ENCODE assay signal across 20 cellular contexts in genomic region chr11:61114913-61115312, GRCh38. TPM values are rescaled to one million over a fixed set of nuclear protein-coding genes. Genes with fewer than 3 reads are reported as not detected.
DNase-seq lines count a peak whose midpoint lies in the region; ATAC-seq and TF ChIP-seq lines count a peak whose summit lies in the region.
"Had no signal": no experiment of that assay in that cellular context is flagged by ENCODE, and none has a peak within 500 bp of the region (broad histone marks: within the 10 kb centered on the region; RNA-seq: fewer than 3 reads in every experiment).

No MANE protein-coding gene starts in this region.

- H3K4me3 ChIP-seq in CD8-positive, alpha-beta memory T cell (ENCODE audit: low read length): no peak overlapping the region
- no peak overlapping the region for H3K4me3 ChIP-seq in neural progenitor cell
- H3K4me3 ChIP-seq: SJCRH30 had no signal

- H3K9me3 ChIP-seq in CD8-positive, alpha-beta memory T cell (ENCODE audit: low read length): no peaks in the 10 kb centered on the region
- H3K9me3 ChIP-seq in neural progenitor cell (ENCODE audit: low read depth): no peaks in the 10 kb centered on the region
- H3K9me3 ChIP-seq: SJCRH30 had no signal

- no peak overlapping the region for H3K4me3 Mint-ChIP-seq in activated CD8-positive, alpha-beta memory T cell treated with anti-CD3 and anti-CD28 coated beads, Interleukin-2, amount 10 ng/mL, durations not matched to agents 7 days and 5 days
- H3K4me3 Mint-ChIP-seq in CD8-positive, alpha-beta memory T cell: peak overlapping the region in 4 of 7 donors; percentile 15 to 34 (median 27)
- H3K4me3 Mint-ChIP-seq in activated T-helper 2 cell treated with anti-CD3 and anti-CD28 coated beads, Interferon-gamma antibody, Interleukin-2, Interleukin-4, amounts not matched to agents 10 μg/mL and 5 μg/mL and 100 μg/mL, durations not matched to agents 14 hours and 24 hours and 36 hours (ENCODE audit: low read depth): peak overlapping the region; percentile 28
- H3K4me3 Mint-ChIP-seq in neural progenitor cell: no peak overlapping the region
- H3K4me3 Mint-ChIP-seq: activated B cell treated with CpG ODN at 0.5 μM for 24 hours had no signal

- intact Hi-C loops in activated T-helper 2 cell treated with anti-CD3 and anti-CD28 coated beads, Interferon-gamma antibody, Interleukin-2, Interleukin-4, amounts not matched to agents 10 μg/mL and 5 μg/mL and 100 μg/mL, durations not matched to agents 14 hours and 24 hours and 36 hours (cut with micrococcal nuclease): loop anchor here (2.0 to 5.0 kb wide), 2 partner anchors 14 to 203 kb away; partner anchors contain the start of gene TMEM109

- H3K36me3 ChIP-seq in CD8-positive, alpha-beta memory T cell (ENCODE audit: insufficient read depth, low read length): peaks cover 41% of the 10 kb centered on the region
- no peaks in the 10 kb centered on the region for H3K36me3 ChIP-seq in neural progenitor cell
- H3K36me3 ChIP-seq: SJCRH30 had no signal

- H3K79me2 ChIP-seq in neural progenitor cell (ENCODE audit: low read depth): no peaks in the 10 kb centered on the region

- H3K27ac Mint-ChIP-seq in activated CD8-positive, alpha-beta memory T cell treated with anti-CD3 and anti-CD28 coated beads, Interleukin-2, amount 10 ng/mL, durations not matched to agents 7 days and 5 days: peak overlapping the region; percentile 9
- peak overlapping the region; percentile 36 to 84 (median 66) for H3K27ac Mint-ChIP-seq in CD8-positive, alpha-beta memory T cell
- peak overlapping the region; percentile 95 for H3K27ac Mint-ChIP-seq in activated T-helper 2 cell treated with anti-CD3 and anti-CD28 coated beads, Interferon-gamma antibody, Interleukin-2, Interleukin-4, amounts not matched to agents 10 μg/mL and 5 μg/mL and 100 μg/mL, durations not matched to agents 14 hours and 24 hours and 36 hours
- peak overlapping the region; percentile 10 for H3K27ac Mint-ChIP-seq in neural progenitor cell
- H3K27ac Mint-ChIP-seq: activated B cell treated with CpG ODN at 0.5 μM for 24 hours, progenitor cell of endocrine pancreas had no signal

- peaks cover 66% of the 10 kb centered on the region for H3K36me3 Mint-ChIP-seq in activated CD8-positive, alpha-beta memory T cell treated with anti-CD3 and anti-CD28 coated beads, Interleukin-2, amount 10 ng/mL, durations not matched to agents 7 days and 5 days
- peaks cover 18 to 83% (median 18%) of the 10 kb centered on the region in 3 donors for H3K36me3 Mint-ChIP-seq in CD8-positive, alpha-beta memory T cell
- H3K36me3 Mint-ChIP-seq in activated T-helper 2 cell treated with anti-CD3 and anti-CD28 coated beads, Interferon-gamma antibody, Interleukin-2, Interleukin-4, amounts not matched to agents 10 μg/mL and 5 μg/mL and 100 μg/mL, durations not matched to agents 14 hours and 24 hours and 36 hours (ENCODE audit: low read depth): peaks cover 93% of the 10 kb centered on the region
- no peaks in the 10 kb centered on the region for H3K36me3 Mint-ChIP-seq in neural progenitor cell

- H3K27ac ChIP-seq in CD8-positive, alpha-beta memory T cell (ENCODE audit: low read depth, low read length): no peak overlapping the region
- H3K27ac ChIP-seq in neural progenitor cell: no peak overlapping the region
- H3K27ac ChIP-seq: SJCRH30 had no signal

- H2AFZ ChIP-seq in neural progenitor cell (replicated peaks): no peak overlapping the region

- peaks cover 87% of the 10 kb centered on the region for H3K4me1 ChIP-seq in CD8-positive, alpha-beta memory T cell (ENCODE audit: insufficient read depth, low read length)
- no peaks in the 10 kb centered on the region for H3K4me1 ChIP-seq in neural progenitor cell
- H3K4me1 ChIP-seq: SJCRH30 had no signal

- CTCF ChIA-PET in activated CD8-positive, alpha-beta memory T cell treated with anti-CD3 and anti-CD28 coated beads, Interleukin-2, amount 10 ng/mL, durations not matched to agents 7 days and 5 days (lab: Charles Lee): interaction anchor here (1.2 to 6.5 kb wide), 4 partner anchors 15 to 72 kb away, joined by 3 to 45 read pairs (median 5); no protein-coding TSS in a partner anchor
- CTCF ChIA-PET in CD8-positive, alpha-beta memory T cell (lab: Charles Lee): interaction anchor here (1.6 to 4.2 kb wide), 3 partner anchors 14 to 116 kb away, joined by 3 to 18 read pairs (median 7); no protein-coding TSS in a partner anchor

- H4K20me1 ChIP-seq in neural progenitor cell (ENCODE audit: low read depth): no peaks in the 10 kb centered on the region

- H3K4me1 Mint-ChIP-seq in activated CD8-positive, alpha-beta memory T cell treated with anti-CD3 and anti-CD28 coated beads, Interleukin-2, amount 10 ng/mL, durations not matched to agents 7 days and 5 days: peaks cover 77% of the 10 kb centered on the region
- H3K4me1 Mint-ChIP-seq in CD8-positive, alpha-beta memory T cell: peaks cover 64 to 86% (median 86%) of the 10 kb centered on the region in 3 donors
- H3K4me1 Mint-ChIP-seq in activated T-helper 2 cell treated with anti-CD3 and anti-CD28 coated beads, Interferon-gamma antibody, Interleukin-2, Interleukin-4, amounts not matched to agents 10 μg/mL and 5 μg/mL and 100 μg/mL, durations not matched to agents 14 hours and 24 hours and 36 hours (ENCODE audit: low read depth): peaks cover 85% of the 10 kb centered on the region
- H3K4me1 Mint-ChIP-seq in neural progenitor cell: peaks cover 5% of the 10 kb centered on the region

- no peaks in the 10 kb centered on the region for H3F3A ChIP-seq in neural progenitor cell (ENCODE audit: low read depth)

- H3K9me3 Mint-ChIP-seq in activated CD8-positive, alpha-beta memory T cell treated with anti-CD3 and anti-CD28 coated beads, Interleukin-2, amount 10 ng/mL, durations not matched to agents 7 days and 5 days (ENCODE audit: low read depth): peaks cover 3% of the 10 kb centered on the region
- H3K9me3 Mint-ChIP-seq in CD8-positive, alpha-beta memory T cell: no peaks in the 10 kb centered on the region
- peaks cover 5% of the 10 kb centered on the region for H3K9me3 Mint-ChIP-seq in activated T-helper 2 cell treated with anti-CD3 and anti-CD28 coated beads, Interferon-gamma antibody, Interleukin-2, Interleukin-4, amounts not matched to agents 10 μg/mL and 5 μg/mL and 100 μg/mL, durations not matched to agents 14 hours and 24 hours and 36 hours
- no peaks in the 10 kb centered on the region for H3K9me3 Mint-ChIP-seq in neural progenitor cell
- H3K9me3 Mint-ChIP-seq: activated B cell treated with CpG ODN at 0.5 μM for 24 hours had no signal

- DNase-seq in activated CD8-positive, alpha-beta memory T cell treated with anti-CD3 and anti-CD28 coated beads, Interleukin-2, amount 10 ng/mL, durations not matched to agents 7 days and 5 days: no peak
- DNase-seq in activated CD8-positive, alpha-beta memory T cell treated with anti-CD3 and anti-CD28 coated beads, Interleukin-2, amount 50 U/mL, for 48 hours: no peak
- DNase-seq in CD8-positive, alpha-beta memory T cell: no peak
- no peak for DNase-seq in activated T-helper 2 cell treated with anti-CD3 and anti-CD28 coated beads, Interferon-gamma antibody, Interleukin-2, Interleukin-4, amounts not matched to agents 10 μg/mL and 5 μg/mL and 100 μg/mL, durations not matched to agents 14 hours and 24 hours and 36 hours (ENCODE audit: low spot score)
- no peak for DNase-seq in neural progenitor cell (ENCODE audit: low spot score)
- DNase-seq in NCI-H2171 treated with DMSO at 0.1 percent for 48 hours (lab: John Stamatoyannopoulos, UW): no peak
- DNase-seq in AG08395 (ENCODE audit: low spot score): no peak
- DNase-seq: activated B cell treated with CpG ODN at 0.5 μM for 24 hours; cerebellar nuclear complex; left colon; MM.1S; NCI-H146; NCI-H748 treated with DMSO at 0.1 percent for 48 hours; SJCRH30; stimulated activated CD4-positive, alpha-beta T cell treated with anti-CD3 and anti-CD28 coated beads, Interleukin-2, amount 100 ng/mL, for 48 hours; T-helper 9 cell had no signal

- no peak for TF ChIP-seq CTCF in neural progenitor cell (IDR thresholded peaks at IDR 0.05)

- no peak overlapping the region for H3K9ac ChIP-seq in neural progenitor cell

- no peaks in the 10 kb centered on the region for H3K27me3 Mint-ChIP-seq in activated CD8-positive, alpha-beta memory T cell treated with anti-CD3 and anti-CD28 coated beads, Interleukin-2, amount 10 ng/mL, durations not matched to agents 7 days and 5 days
- peaks cover 0 to 1% of the 10 kb centered on the region in 2 donors for H3K27me3 Mint-ChIP-seq in CD8-positive, alpha-beta memory T cell
- H3K27me3 Mint-ChIP-seq in activated T-helper 2 cell treated with anti-CD3 and anti-CD28 coated beads, Interferon-gamma antibody, Interleukin-2, Interleukin-4, amounts not matched to agents 10 μg/mL and 5 μg/mL and 100 μg/mL, durations not matched to agents 14 hours and 24 hours and 36 hours (ENCODE audit: low read depth): no peaks in the 10 kb centered on the region
- peaks cover 9% of the 10 kb centered on the region for H3K27me3 Mint-ChIP-seq in neural progenitor cell (ENCODE audit: insufficient read depth, low read depth)
- H3K27me3 Mint-ChIP-seq: activated B cell treated with CpG ODN at 0.5 μM for 24 hours had no signal

- no peak for ATAC-seq in activated CD8-positive, alpha-beta memory T cell treated with anti-CD3 and anti-CD28 coated beads, Interleukin-2, amount 10 ng/mL, durations not matched to agents 7 days and 5 days
- ATAC-seq in HG02763 (IDR thresholded peaks at IDR 0.05; ENCODE audit: unreplicated experiment): no peak
- ATAC-seq: left colon had no signal

- H3K4me2 ChIP-seq in neural progenitor cell: no peak overlapping the region

- POLR2A ChIA-PET in CD8-positive, alpha-beta memory T cell (lab: Charles Lee): interaction anchor here (0.5 to 1.0 kb wide), 3 partner anchors 12 to 201 kb away, joined by 3 read pairs; partner anchors contain the start of genes CD5 and TMEM109

- no peaks in the 10 kb centered on the region for H3K27me3 ChIP-seq in CD8-positive, alpha-beta memory T cell (ENCODE audit: insufficient read depth, low read length, poor library complexity, severe bottlenecking)
- no peaks in the 10 kb centered on the region for H3K27me3 ChIP-seq in neural progenitor cell
- H3K27me3 ChIP-seq: SJCRH30 had no signal

RNA-seq across cellular contexts. Expression of gene CD5, which starts 12.6 kb away (rescaled TPM):
- 100 to 1,000 TPM; 134 to 152 TPM for total RNA-seq in activated CD8-positive, alpha-beta memory T cell treated with anti-CD3 and anti-CD28 coated beads, Interleukin-2, amount 10 ng/mL, durations not matched to agents 7 days and 5 days
- 100 to 1,000 TPM; 169 to 175 TPM for total RNA-seq in CD8-positive, alpha-beta memory T cell
- polyA plus RNA-seq in CD8-positive, alpha-beta memory T cell: 156 TPM
- total RNA-seq in activated T-helper 2 cell treated with anti-CD3 and anti-CD28 coated beads, Interferon-gamma antibody, Interleukin-2, Interleukin-4, amounts not matched to agents 10 μg/mL and 5 μg/mL and 100 μg/mL, durations not matched to agents 14 hours and 24 hours and 36 hours: 395 and 399 TPM in 2 replicates
- total RNA-seq in neural progenitor cell (ENCODE audit: low replicate concordance): not detected in 2 replicates
- total RNA-seq: astrocyte, progenitor cell of endocrine pancreas had no signal
- polyA plus RNA-seq: neural cell had no signal

RNA-seq across cellular contexts. Expression of gene VPS37C, which starts 46.3 kb away (rescaled TPM):
- 1 to 10 TPM; 5.4 to 5.6 TPM for total RNA-seq in activated CD8-positive, alpha-beta memory T cell treated with anti-CD3 and anti-CD28 coated beads, Interleukin-2, amount 10 ng/mL, durations not matched to agents 7 days and 5 days
- 10 to 100 TPM in 1 of 2 experiments, 1 to 10 TPM in 1; 8.4 to 10.3 TPM for total RNA-seq in CD8-positive, alpha-beta memory T cell
- polyA plus RNA-seq in CD8-positive, alpha-beta memory T cell: 1.3 TPM
- 10.6 and 12.5 TPM in 2 replicates for total RNA-seq in activated T-helper 2 cell treated with anti-CD3 and anti-CD28 coated beads, Interferon-gamma antibody, Interleukin-2, Interleukin-4, amounts not matched to agents 10 μg/mL and 5 μg/mL and 100 μg/mL, durations not matched to agents 14 hours and 24 hours and 36 hours
- 9.9 and 19.9 TPM in 2 replicates for total RNA-seq in neural progenitor cell (ENCODE audit: low replicate concordance)

Comparison
In these comparisons a context has a peak if more than half of its experiments do, and no peak if none do; other contexts are left out.
1. H3K27ac Mint-ChIP-seq: peak in every context shown above with its lines; median percentile 95 in activated T-helper 2 cell treated with anti-CD3 and anti-CD28 coated beads, Interferon-gamma antibody, Interleukin-2, Interleukin-4, amounts not matched to agents 10 μg/mL and 5 μg/mL and 100 μg/mL, durations not matched to agents 14 hours and 24 hours and 36 hours; 66 in CD8-positive, alpha-beta memory T cell; 10 in neural progenitor cell; 9 in activated CD8-positive, alpha-beta memory T cell treated with anti-CD3 and anti-CD28 coated beads, Interleukin-2, amount 10 ng/mL, durations not matched to agents 7 days and 5 days.
2. H3K4me3 Mint-ChIP-seq: peak in CD8-positive, alpha-beta memory T cell (4 of 7) and activated T-helper 2 cell treated with anti-CD3 and anti-CD28 coated beads, Interferon-gamma antibody, Interleukin-2, Interleukin-4, amounts not matched to agents 10 μg/mL and 5 μg/mL and 100 μg/mL, durations not matched to agents 14 hours and 24 hours and 36 hours (single experiment); none in activated CD8-positive, alpha-beta memory T cell treated with anti-CD3 and anti-CD28 coated beads, Interleukin-2, amount 10 ng/mL, durations not matched to agents 7 days and 5 days (single experiment) and neural progenitor cell (single experiment).
3. RNA of gene CD5, which starts 12.6 kb away (total RNA-seq): 395 to 399 TPM in activated T-helper 2 cell treated with anti-CD3 and anti-CD28 coated beads, Interferon-gamma antibody, Interleukin-2, Interleukin-4, amounts not matched to agents 10 μg/mL and 5 μg/mL and 100 μg/mL, durations not matched to agents 14 hours and 24 hours and 36 hours, 169 to 175 TPM in CD8-positive, alpha-beta memory T cell and 134 to 152 TPM in activated CD8-positive, alpha-beta memory T cell treated with anti-CD3 and anti-CD28 coated beads, Interleukin-2, amount 10 ng/mL, durations not matched to agents 7 days and 5 days; not detected in neural progenitor cell; every median in the first group is over 100 times any median in the second.